In the genomic region with DNA sequence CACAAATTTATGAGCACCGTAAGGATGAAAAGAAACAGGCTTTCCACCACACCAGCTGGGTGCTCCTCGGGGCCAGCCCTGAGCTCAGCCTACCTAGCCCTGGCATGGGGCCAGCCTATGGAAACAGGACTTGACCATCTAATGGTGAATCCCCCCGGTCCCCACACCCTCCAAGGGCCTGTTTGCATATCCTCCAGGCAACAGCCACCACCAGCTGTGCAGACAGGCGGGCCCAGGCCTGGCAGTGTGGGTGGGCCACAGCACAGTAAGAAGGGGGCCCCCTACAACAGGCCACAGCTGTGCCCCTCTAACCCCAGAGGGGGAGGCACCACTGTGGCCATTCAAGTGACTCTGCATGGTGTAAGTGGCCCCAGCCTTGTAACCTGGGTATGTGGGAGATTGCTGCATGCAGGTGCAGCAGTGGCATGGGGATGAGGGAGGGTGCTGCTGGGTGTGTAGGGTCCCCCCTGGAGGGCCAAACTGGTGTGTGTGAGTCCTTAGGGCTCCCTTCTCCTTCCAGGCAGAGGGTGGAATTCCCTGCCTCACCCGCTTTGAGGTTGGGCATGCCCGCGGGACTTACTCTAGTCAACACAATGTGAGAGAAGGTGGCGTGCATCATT, we compare ENCODE assay signal across 1 cellular context.
TF ChIP-seq lines count a peak whose summit lies in the region.

No MANE protein-coding gene starts in this region.

TF ChIP-seq in GM23338, 12 proteins besides CTCF, POLR2A, EP300 and RAD21 (continued from another document):
- TF ChIP-seq, protein P1, sequence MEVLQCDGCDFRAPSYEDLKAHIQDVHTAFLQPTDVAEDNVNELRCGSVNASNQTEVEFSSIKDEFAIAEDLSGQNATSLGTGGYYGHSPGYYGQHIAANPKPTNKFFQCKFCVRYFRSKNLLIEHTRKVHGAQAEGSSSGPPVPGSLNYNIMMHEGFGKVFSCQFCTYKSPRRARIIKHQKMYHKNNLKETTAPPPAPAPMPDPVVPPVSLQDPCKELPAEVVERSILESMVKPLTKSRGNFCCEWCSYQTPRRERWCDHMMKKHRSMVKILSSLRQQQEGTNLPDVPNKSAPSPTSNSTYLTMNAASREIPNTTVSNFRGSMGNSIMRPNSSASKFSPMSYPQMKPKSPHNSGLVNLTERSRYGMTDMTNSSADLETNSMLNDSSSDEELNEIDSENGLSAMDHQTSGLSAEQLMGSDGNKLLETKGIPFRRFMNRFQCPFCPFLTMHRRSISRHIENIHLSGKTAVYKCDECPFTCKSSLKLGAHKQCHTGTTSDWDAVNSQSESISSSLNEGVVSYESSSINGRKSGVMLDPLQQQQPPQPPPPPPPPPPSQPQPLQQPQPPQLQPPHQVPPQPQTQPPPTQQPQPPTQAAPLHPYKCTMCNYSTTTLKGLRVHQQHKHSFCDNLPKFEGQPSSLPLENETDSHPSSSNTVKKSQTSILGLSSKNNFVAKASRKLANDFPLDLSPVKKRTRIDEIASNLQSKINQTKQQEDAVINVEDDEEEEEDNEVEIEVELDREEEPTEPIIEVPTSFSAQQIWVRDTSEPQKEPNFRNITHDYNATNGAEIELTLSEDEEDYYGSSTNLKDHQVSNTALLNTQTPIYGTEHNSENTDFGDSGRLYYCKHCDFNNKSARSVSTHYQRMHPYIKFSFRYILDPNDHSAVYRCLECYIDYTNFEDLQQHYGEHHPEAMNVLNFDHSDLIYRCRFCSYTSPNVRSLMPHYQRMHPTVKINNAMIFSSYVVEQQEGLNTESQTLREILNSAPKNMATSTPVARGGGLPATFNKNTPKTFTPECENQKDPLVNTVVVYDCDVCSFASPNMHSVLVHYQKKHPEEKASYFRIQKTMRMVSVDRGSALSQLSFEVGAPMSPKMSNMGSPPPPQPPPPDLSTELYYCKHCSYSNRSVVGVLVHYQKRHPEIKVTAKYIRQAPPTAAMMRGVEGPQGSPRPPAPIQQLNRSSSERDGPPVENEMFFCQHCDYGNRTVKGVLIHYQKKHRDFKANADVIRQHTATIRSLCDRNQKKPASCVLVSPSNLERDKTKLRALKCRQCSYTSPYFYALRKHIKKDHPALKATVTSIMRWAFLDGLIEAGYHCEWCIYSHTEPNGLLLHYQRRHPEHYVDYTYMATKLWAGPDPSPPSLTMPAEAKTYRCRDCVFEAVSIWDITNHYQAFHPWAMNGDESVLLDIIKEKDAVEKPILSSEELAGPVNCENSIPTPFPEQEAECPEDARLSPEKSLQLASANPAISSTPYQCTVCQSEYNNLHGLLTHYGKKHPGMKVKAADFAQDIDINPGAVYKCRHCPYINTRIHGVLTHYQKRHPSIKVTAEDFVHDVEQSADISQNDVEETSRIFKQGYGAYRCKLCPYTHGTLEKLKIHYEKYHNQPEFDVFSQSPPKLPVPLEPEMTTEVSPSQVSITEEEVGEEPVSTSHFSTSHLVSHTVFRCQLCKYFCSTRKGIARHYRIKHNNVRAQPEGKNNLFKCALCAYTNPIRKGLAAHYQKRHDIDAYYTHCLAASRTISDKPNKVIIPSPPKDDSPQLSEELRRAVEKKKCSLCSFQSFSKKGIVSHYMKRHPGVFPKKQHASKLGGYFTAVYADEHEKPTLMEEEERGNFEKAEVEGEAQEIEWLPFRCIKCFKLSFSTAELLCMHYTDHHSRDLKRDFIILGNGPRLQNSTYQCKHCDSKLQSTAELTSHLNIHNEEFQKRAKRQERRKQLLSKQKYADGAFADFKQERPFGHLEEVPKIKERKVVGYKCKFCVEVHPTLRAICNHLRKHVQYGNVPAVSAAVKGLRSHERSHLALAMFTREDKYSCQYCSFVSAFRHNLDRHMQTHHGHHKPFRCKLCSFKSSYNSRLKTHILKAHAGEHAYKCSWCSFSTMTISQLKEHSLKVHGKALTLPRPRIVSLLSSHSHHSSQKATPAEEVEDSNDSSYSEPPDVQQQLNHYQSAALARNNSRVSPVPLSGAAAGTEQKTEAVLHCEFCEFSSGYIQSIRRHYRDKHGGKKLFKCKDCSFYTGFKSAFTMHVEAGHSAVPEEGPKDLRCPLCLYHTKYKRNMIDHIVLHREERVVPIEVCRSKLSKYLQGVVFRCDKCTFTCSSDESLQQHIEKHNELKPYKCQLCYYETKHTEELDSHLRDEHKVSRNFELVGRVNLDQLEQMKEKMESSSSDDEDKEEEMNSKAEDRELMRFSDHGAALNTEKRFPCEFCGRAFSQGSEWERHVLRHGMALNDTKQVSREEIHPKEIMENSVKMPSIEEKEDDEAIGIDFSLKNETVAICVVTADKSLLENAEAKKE (CRISPR knock-in tag; IDR thresholded peaks at IDR 0.05): no peak
- no peak for TF ChIP-seq EZH2phosphoT487 (IDR thresholded peaks at IDR 0.05; ENCODE audit: unreplicated experiment)
- no peak for TF ChIP-seq STAT1 (IDR thresholded peaks at IDR 0.05; ENCODE audit: unreplicated experiment)
- no peak for TF ChIP-seq ZNF331 (CRISPR knock-in tag; IDR thresholded peaks at IDR 0.05; ENCODE audit: low read depth)
- TF ChIP-seq ZNF114 (CRISPR knock-in tag; IDR thresholded peaks at IDR 0.05): no peak
- no peak for TF ChIP-seq POLR2AphosphoS5 (IDR thresholded peaks at IDR 0.05; ENCODE audit: low read depth)
- TF ChIP-seq NANOG (IDR thresholded peaks at IDR 0.05; ENCODE audit: borderline replicate concordance): no peak
